ENCODE assay signal across 8 cellular contexts in the genomic region with DNA sequence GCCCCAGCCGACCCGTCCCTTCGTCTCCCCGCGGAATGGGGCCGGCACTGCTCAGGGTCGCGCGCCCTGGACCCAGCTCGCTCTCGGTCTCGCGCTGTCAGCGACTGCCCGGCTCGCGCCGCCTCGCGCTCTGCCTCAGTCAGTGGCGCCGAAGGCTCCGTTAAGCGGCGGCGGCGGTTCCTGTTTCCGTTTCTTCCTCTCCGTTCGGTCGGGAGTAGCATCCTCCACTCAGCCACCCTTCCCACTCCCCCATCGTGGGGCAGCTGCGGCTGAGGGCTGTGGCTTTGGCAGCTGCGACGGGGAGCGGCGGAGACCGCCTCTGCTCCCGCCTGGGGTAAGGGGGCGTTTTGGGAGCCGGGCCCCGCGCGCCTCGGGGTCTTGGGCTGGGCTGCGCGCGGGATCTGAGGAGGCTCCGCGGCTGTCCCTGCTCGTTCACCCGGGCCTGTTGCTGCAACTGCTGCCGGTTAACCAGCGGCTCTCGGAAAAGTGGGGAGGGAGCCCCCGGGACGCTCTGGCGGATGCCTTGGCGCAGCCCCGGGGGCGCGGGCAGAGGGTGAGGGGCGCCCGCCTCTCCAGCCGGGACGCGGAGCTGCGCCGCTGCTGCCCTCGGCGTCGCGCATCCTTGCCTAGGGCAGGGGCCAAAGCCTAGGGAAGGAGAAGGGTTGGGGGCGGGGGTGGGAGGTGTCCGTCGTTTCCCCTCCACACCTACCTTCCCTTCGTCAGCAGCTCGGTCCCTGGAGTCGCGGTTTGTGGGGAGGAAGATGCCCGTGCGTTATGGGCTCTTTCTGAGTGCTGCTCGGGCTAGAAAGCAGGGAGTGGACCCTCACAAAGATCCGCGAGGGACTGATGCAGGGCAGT. TPM values are rescaled to one million over a fixed set of nuclear protein-coding genes. Genes with fewer than 3 reads are reported as not detected.
DNase-seq lines count a peak whose midpoint lies in the region; ATAC-seq and TF ChIP-seq lines count a peak whose summit lies in the region.

No MANE protein-coding gene starts in this region.

- intact Hi-C loops in CD8-positive, alpha-beta T cell (cut with DNase I, micrococcal nuclease): loop anchor here (1.0 to 5.0 kb wide), 11 partner anchors 76 to 1826 kb away; a partner anchor contains a TSS
- intact Hi-C loops in activated T-helper 2 cell treated with anti-CD3 and anti-CD28 coated beads, Interferon-gamma antibody, Interleukin-2, Interleukin-4, amounts not matched to agents 10 μg/mL and 5 μg/mL and 100 μg/mL, durations not matched to agents 14 hours and 24 hours and 36 hours (cut with micrococcal nuclease): loop anchor here (1.0 to 10.0 kb wide), 16 partner anchors 41 to 658 kb away; a partner anchor contains a TSS

- H2AFZ ChIP-seq in OCI-LY3 (ENCODE audit: low read depth, low read length): peak overlapping the region; percentile 87

- POLR2A ChIA-PET in CD8-positive, alpha-beta T cell (lab: Charles Lee): interaction anchor here (0.6 to 5.1 kb wide), 16 partner anchors 74 to 547 kb away, joined by 3 to 57 read pairs (median 11); a partner anchor contains a TSS

- no peak for TF ChIP-seq CTCF in CD8-positive, alpha-beta T cell (IDR thresholded peaks at IDR 0.05)
- no peak for TF ChIP-seq CTCF in OCI-LY3 (IDR thresholded peaks at IDR 0.05; ENCODE audit: low read depth, low read length)
- TF ChIP-seq CTCF in gastroesophageal sphincter (IDR thresholded peaks at IDR 0.05): no peak

- no CpG with 5 or more reads among the region's 85 CpGs for WGBS in gastroesophageal sphincter (ENCODE audit: low coverage in 1 of 2), 2 donors

- peak in 6 of 7 experiments; percentile 19 to 68 (median 58) for DNase-seq in CD8-positive, alpha-beta T cell
- DNase-seq in activated T-helper 2 cell treated with anti-CD3 and anti-CD28 coated beads, Interferon-gamma antibody, Interleukin-2, Interleukin-4, amounts not matched to agents 10 μg/mL and 5 μg/mL and 100 μg/mL, durations not matched to agents 14 hours and 24 hours and 36 hours (ENCODE audit: low spot score): no peak
- DNase-seq in nucleus accumbens (lab: John Stamatoyannopoulos, UW) (peak in 41 of 56 donors; percentile 4 to 89 (median 36)), globus pallidus (ENCODE audit: low spot score) (no peak)

- H3K27ac Mint-ChIP-seq in CD8-positive, alpha-beta T cell: peak overlapping the region; percentile 98
- peak overlapping the region; percentile 85 for H3K27ac Mint-ChIP-seq in activated T-helper 2 cell treated with anti-CD3 and anti-CD28 coated beads, Interferon-gamma antibody, Interleukin-2, Interleukin-4, amounts not matched to agents 10 μg/mL and 5 μg/mL and 100 μg/mL, durations not matched to agents 14 hours and 24 hours and 36 hours

- no peaks in the 10 kb centered on the region for H3K9me3 Mint-ChIP-seq in CD8-positive, alpha-beta T cell
- H3K9me3 Mint-ChIP-seq in activated T-helper 2 cell treated with anti-CD3 and anti-CD28 coated beads, Interferon-gamma antibody, Interleukin-2, Interleukin-4, amounts not matched to agents 10 μg/mL and 5 μg/mL and 100 μg/mL, durations not matched to agents 14 hours and 24 hours and 36 hours: no peaks in the 10 kb centered on the region

- no peaks in the 10 kb centered on the region for H3K27me3 Mint-ChIP-seq in CD8-positive, alpha-beta T cell (ENCODE audit: low read depth)
- H3K27me3 Mint-ChIP-seq in activated T-helper 2 cell treated with anti-CD3 and anti-CD28 coated beads, Interferon-gamma antibody, Interleukin-2, Interleukin-4, amounts not matched to agents 10 μg/mL and 5 μg/mL and 100 μg/mL, durations not matched to agents 14 hours and 24 hours and 36 hours (ENCODE audit: low read depth): no peaks in the 10 kb centered on the region

- H3K4me1 Mint-ChIP-seq in CD8-positive, alpha-beta T cell (ENCODE audit: low read depth): peaks cover 46% of the 10 kb centered on the region
- peaks cover 37% of the 10 kb centered on the region for H3K4me1 Mint-ChIP-seq in activated T-helper 2 cell treated with anti-CD3 and anti-CD28 coated beads, Interferon-gamma antibody, Interleukin-2, Interleukin-4, amounts not matched to agents 10 μg/mL and 5 μg/mL and 100 μg/mL, durations not matched to agents 14 hours and 24 hours and 36 hours (ENCODE audit: low read depth)

- peak overlapping the region; percentile 95 for H3K4me3 ChIP-seq in CD8-positive, alpha-beta T cell (ENCODE audit: low read depth, low read length)
- H3K4me3 ChIP-seq in OCI-LY3 (ENCODE audit: low read length) (peak overlapping the region; percentile 85), gastroesophageal sphincter (peak overlapping the region; percentile 68 to 76)

- CTCF ChIA-PET in CD8-positive, alpha-beta T cell (lab: Charles Lee): interaction anchor here (0.6 to 7.8 kb wide), 21 partner anchors 12 to 661 kb away, joined by 3 to 122 read pairs (median 7); no protein-coding TSS in a partner anchor

- H3K4me2 ChIP-seq in OCI-LY3 (ENCODE audit: low read length): peak overlapping the region; percentile 71

- peak overlapping the region; percentile 51 for H3K27ac ChIP-seq in CD8-positive, alpha-beta T cell (ENCODE audit: low read depth, low read length)
- H3K27ac ChIP-seq in OCI-LY3 (ENCODE audit: low read length) (no peak overlapping the region), gastroesophageal sphincter (peak overlapping the region; percentile 86 to 94 (median 90))

- no peaks in the 10 kb centered on the region for H3K79me2 ChIP-seq in OCI-LY3 (ENCODE audit: low read length)

- peaks cover 13% of the 10 kb centered on the region for H3K4me1 ChIP-seq in CD8-positive, alpha-beta T cell (ENCODE audit: insufficient read depth, low read length)
- H3K4me1 ChIP-seq in OCI-LY3 (ENCODE audit: low read length): peaks cover 18% of the 10 kb centered on the region
- H3K4me1 ChIP-seq in gastroesophageal sphincter: peaks cover 0 to 24% (median 7%) of the 10 kb centered on the region in 3 donors

- ATAC-seq in CD8-positive, alpha-beta T cell: peak; percentile 33
- ATAC-seq in GM19324 (IDR thresholded peaks at IDR 0.05; ENCODE audit: low FRiP score, unreplicated experiment) (peak; percentile 48), HG03439 (IDR thresholded peaks at IDR 0.05; ENCODE audit: unreplicated experiment) (peak; percentile 48), gastroesophageal sphincter (peak; percentile 69)

- H3K36me3 Mint-ChIP-seq in CD8-positive, alpha-beta T cell: peaks cover 13% of the 10 kb centered on the region
- peaks cover 15% of the 10 kb centered on the region for H3K36me3 Mint-ChIP-seq in activated T-helper 2 cell treated with anti-CD3 and anti-CD28 coated beads, Interferon-gamma antibody, Interleukin-2, Interleukin-4, amounts not matched to agents 10 μg/mL and 5 μg/mL and 100 μg/mL, durations not matched to agents 14 hours and 24 hours and 36 hours (ENCODE audit: low read depth)

- peaks cover 5% of the 10 kb centered on the region for H4K20me1 ChIP-seq in OCI-LY3 (ENCODE audit: insufficient read depth, low read length)

- no peaks in the 10 kb centered on the region for H3K9me3 ChIP-seq in CD8-positive, alpha-beta T cell (ENCODE audit: low read length)
- no peaks in the 10 kb centered on the region for H3K9me3 ChIP-seq in OCI-LY3 (ENCODE audit: insufficient read depth, low read length)
- H3K9me3 ChIP-seq in gastroesophageal sphincter: no peaks in the 10 kb centered on the region

- H3K27me3 ChIP-seq in CD8-positive, alpha-beta T cell (ENCODE audit: insufficient read depth, low read length): no peaks in the 10 kb centered on the region
- H3K27me3 ChIP-seq in OCI-LY3 (ENCODE audit: low read depth, low read length): peaks cover 26% of the 10 kb centered on the region
- no peaks in the 10 kb centered on the region for H3K27me3 ChIP-seq in gastroesophageal sphincter

- no peaks in the 10 kb centered on the region for H3K36me3 ChIP-seq in CD8-positive, alpha-beta T cell (ENCODE audit: insufficient read depth, low read length)
- H3K36me3 ChIP-seq in OCI-LY3 (replicated peaks; ENCODE audit: low read depth, low read length) (no peaks in the 10 kb centered on the region), gastroesophageal sphincter (no peaks in the 10 kb centered on the region)

- no peak for TF ChIP-seq EP300 in gastroesophageal sphincter (IDR thresholded peaks at IDR 0.05)

- H3K9ac ChIP-seq in OCI-LY3 (ENCODE audit: low read length): peak overlapping the region; percentile 62

- H3K4me3 Mint-ChIP-seq in CD8-positive, alpha-beta T cell: peak overlapping the region; percentile 99
- peak overlapping the region; percentile 95 for H3K4me3 Mint-ChIP-seq in activated T-helper 2 cell treated with anti-CD3 and anti-CD28 coated beads, Interferon-gamma antibody, Interleukin-2, Interleukin-4, amounts not matched to agents 10 μg/mL and 5 μg/mL and 100 μg/mL, durations not matched to agents 14 hours and 24 hours and 36 hours (ENCODE audit: low read depth)

- TF ChIP-seq POLR2A in gastroesophageal sphincter (IDR thresholded peaks at IDR 0.05): no peak

RNA-seq across cellular contexts. Expression of a gene that starts 0.6 kb away (rescaled TPM):
- 10 to 100 TPM; 38.3 to 38.5 TPM for total RNA-seq in CD8-positive, alpha-beta T cell
- 110 and 124 TPM in 2 replicates for total RNA-seq in activated T-helper 2 cell treated with anti-CD3 and anti-CD28 coated beads, Interferon-gamma antibody, Interleukin-2, Interleukin-4, amounts not matched to agents 10 μg/mL and 5 μg/mL and 100 μg/mL, durations not matched to agents 14 hours and 24 hours and 36 hours
- 10 to 100 TPM; 16.9 to 35.2 (median 30.8) TPM for total RNA-seq in gastroesophageal sphincter

Comparison
In these comparisons a context has a peak if more than half of its experiments do, and no peak if none do; other contexts are left out.
1. DNase-seq: peak in CD8-positive, alpha-beta T cell (6 of 7) and nucleus accumbens (41 of 56); none in activated T-helper 2 cell treated with anti-CD3 and anti-CD28 coated beads, Interferon-gamma antibody, Interleukin-2, Interleukin-4, amounts not matched to agents 10 μg/mL and 5 μg/mL and 100 μg/mL, durations not matched to agents 14 hours and 24 hours and 36 hours (single experiment) and globus pallidus (single experiment).
2. Peak in every context shown above with its lines, with median percentiles within 50 percentile points of each other: ATAC-seq and H3K4me3 ChIP-seq.